Comparison of ENCODE assay signal across 8 cellular contexts in genomic region chr5:180090769-180091546, GRCh38. TPM values are rescaled to one million over a fixed set of nuclear protein-coding genes. Genes with fewer than 3 reads are reported as not detected.
DNase-seq lines count a peak whose midpoint lies in the region; ATAC-seq, FAIRE-seq and TF ChIP-seq lines count a peak whose summit lies in the region.

No MANE protein-coding gene starts in this region.

- peaks cover 11% of the 10 kb centered on the region for H3K27me3 Mint-ChIP-seq in activated CD8-positive, alpha-beta memory T cell treated with anti-CD3 and anti-CD28 coated beads, Interleukin-2, amount 10 ng/mL, durations not matched to agents 7 days and 5 days
- peaks cover 2% of the 10 kb centered on the region for H3K27me3 Mint-ChIP-seq in astrocyte (ENCODE audit: low read depth, unreplicated experiment)

- H3K79me2 ChIP-seq in astrocyte (ENCODE audit: insufficient read depth, low read length) = no peaks in the 10 kb centered on the region

- no peak overlapping the region for H3K4me3 Mint-ChIP-seq in activated CD8-positive, alpha-beta memory T cell treated with anti-CD3 and anti-CD28 coated beads, Interleukin-2, amount 10 ng/mL, durations not matched to agents 7 days and 5 days
- peak overlapping the region; percentile 35 for H3K4me3 Mint-ChIP-seq in astrocyte (ENCODE audit: unreplicated experiment)

- DNase-seq in activated CD8-positive, alpha-beta memory T cell treated with anti-CD3 and anti-CD28 coated beads, Interleukin-2, amount 10 ng/mL, durations not matched to agents 7 days and 5 days = peak; percentile 51
- no peak for DNase-seq in activated CD8-positive, alpha-beta memory T cell treated with anti-CD3 and anti-CD28 coated beads, Interleukin-2, amount 50 U/mL, for 48 hours
- DNase-seq in NCI-H69 (lab: John Stamatoyannopoulos, UW) (peak; percentile 78), astrocyte (ENCODE audit: low read depth) (peak; percentile 16), inferior parietal cortex (ENCODE audit: extremely low spot score) (peak; percentile 31)
- peak; percentile 25 for DNase-seq in stimulated activated naive CD8-positive, alpha-beta T cell treated with anti-CD3 and anti-CD28 coated beads, Interleukin-15, Interleukin-2, amounts not matched to agents 100 U/mL and 50 U/mL, for 24 hours
- no peak for DNase-seq in stimulated activated naive CD4-positive, alpha-beta T cell treated with Interleukin-2 at 50 U/mL for 16 hours (lab: John Stamatoyannopoulos, UW)

- no peaks in the 10 kb centered on the region for H4K20me1 ChIP-seq in astrocyte (ENCODE audit: insufficient read depth, low read length)

- no peaks in the 10 kb centered on the region for H3K36me3 ChIP-seq in astrocyte (ENCODE audit: insufficient read depth, low read length)

- peak overlapping the region; percentile 90 for H3K4me2 ChIP-seq in astrocyte (ENCODE audit: low read length)

- H2AFZ ChIP-seq in astrocyte (ENCODE audit: low read depth, low read length) = peak overlapping the region; percentile 84

- TF ChIP-seq CTCF in astrocyte (IDR thresholded peaks at IDR 0.05; ENCODE audit: insufficient read depth, low read depth, low read length) = no peak

- no peaks in the 10 kb centered on the region for H3K4me1 ChIP-seq in astrocyte (ENCODE audit: insufficient read depth, low read length)

- H3K27ac ChIP-seq in astrocyte (ENCODE audit: low read depth, low read length) = no peak overlapping the region

- peak overlapping the region; percentile 80 for H3K9ac ChIP-seq in astrocyte (ENCODE audit: low read length)

- no peaks in the 10 kb centered on the region for H3K9me3 ChIP-seq in astrocyte (ENCODE audit: insufficient read depth, low read depth, low read length)

- H3K36me3 Mint-ChIP-seq in activated CD8-positive, alpha-beta memory T cell treated with anti-CD3 and anti-CD28 coated beads, Interleukin-2, amount 10 ng/mL, durations not matched to agents 7 days and 5 days = no peaks in the 10 kb centered on the region
- H3K36me3 Mint-ChIP-seq in astrocyte (ENCODE audit: low read depth, unreplicated experiment) = peaks cover 2% of the 10 kb centered on the region

- no peak overlapping the region for H3K27ac Mint-ChIP-seq in activated CD8-positive, alpha-beta memory T cell treated with anti-CD3 and anti-CD28 coated beads, Interleukin-2, amount 10 ng/mL, durations not matched to agents 7 days and 5 days
- no peak overlapping the region for H3K27ac Mint-ChIP-seq in astrocyte (ENCODE audit: unreplicated experiment)

- H3K27me3 ChIP-seq in astrocyte (ENCODE audit: insufficient read depth, low read length) = no peaks in the 10 kb centered on the region

- ATAC-seq in activated CD8-positive, alpha-beta memory T cell treated with anti-CD3 and anti-CD28 coated beads, Interleukin-2, amount 10 ng/mL, durations not matched to agents 7 days and 5 days = no peak
- no peak for ATAC-seq in stimulated activated naive CD8-positive, alpha-beta T cell treated with anti-CD3 and anti-CD28 coated beads, Interleukin-15, Interleukin-2, amounts not matched to agents 100 U/mL and 50 U/mL, for 24 hours
- no peak for ATAC-seq in HG03378 (IDR thresholded peaks at IDR 0.05; ENCODE audit: unreplicated experiment)

- peaks cover 15% of the 10 kb centered on the region for H3K4me1 Mint-ChIP-seq in activated CD8-positive, alpha-beta memory T cell treated with anti-CD3 and anti-CD28 coated beads, Interleukin-2, amount 10 ng/mL, durations not matched to agents 7 days and 5 days
- H3K4me1 Mint-ChIP-seq in astrocyte (ENCODE audit: low read depth, unreplicated experiment) = peaks cover 7% of the 10 kb centered on the region

- H3K9me3 Mint-ChIP-seq in activated CD8-positive, alpha-beta memory T cell treated with anti-CD3 and anti-CD28 coated beads, Interleukin-2, amount 10 ng/mL, durations not matched to agents 7 days and 5 days (ENCODE audit: low read depth) = no peaks in the 10 kb centered on the region
- no peaks in the 10 kb centered on the region for H3K9me3 Mint-ChIP-seq in astrocyte (ENCODE audit: unreplicated experiment)

- CTCF ChIA-PET in activated CD8-positive, alpha-beta memory T cell treated with anti-CD3 and anti-CD28 coated beads, Interleukin-2, amount 10 ng/mL, durations not matched to agents 7 days and 5 days (lab: Charles Lee) = interaction anchor here (0.7 to 2.9 kb wide), 15 partner anchors 10 to 393 kb away, joined by 3 to 11 read pairs (median 3); no protein-coding TSS in a partner anchor

- no peak for FAIRE-seq in astrocyte (lab: Jason Lieb, UNC)

- H3K4me3 ChIP-seq in astrocyte (ENCODE audit: insufficient read depth, low read depth, low read length) = peak overlapping the region; percentile 58

RNA-seq across cellular contexts. Expression of gene RNF130, which starts 19.4 kb away (rescaled TPM):
- 1 to 10 TPM; 4.9 to 5.4 TPM for total RNA-seq in activated CD8-positive, alpha-beta memory T cell treated with anti-CD3 and anti-CD28 coated beads, Interleukin-2, amount 10 ng/mL, durations not matched to agents 7 days and 5 days
- total RNA-seq in astrocyte = 28.7 and 29.8 TPM in 2 replicates

Comparison
In these comparisons a context has a peak if more than half of its experiments do, and no peak if none do; other contexts are left out.
1. DNase-seq: peak in activated CD8-positive, alpha-beta memory T cell treated with anti-CD3 and anti-CD28 coated beads, Interleukin-2, amount 10 ng/mL, durations not matched to agents 7 days and 5 days (single experiment), NCI-H69 (single experiment), astrocyte (single experiment), inferior parietal cortex (single experiment) and stimulated activated naive CD8-positive, alpha-beta T cell treated with anti-CD3 and anti-CD28 coated beads, Interleukin-15, Interleukin-2, amounts not matched to agents 100 U/mL and 50 U/mL, for 24 hours (single experiment); none in activated CD8-positive, alpha-beta memory T cell treated with anti-CD3 and anti-CD28 coated beads, Interleukin-2, amount 50 U/mL, for 48 hours (single experiment) and stimulated activated naive CD4-positive, alpha-beta T cell treated with Interleukin-2 at 50 U/mL for 16 hours (single experiment).